Comparison of ENCODE assay signal across 30 cellular contexts in genomic region chrX:78619829-78620228, GRCh38. TPM values are rescaled to one million over a fixed set of nuclear protein-coding genes. Genes with fewer than 3 reads are reported as not detected.
DNase-seq lines count a peak whose midpoint lies in the region; ATAC-seq and TF ChIP-seq lines count a peak whose summit lies in the region.
"Had no signal": no experiment of that assay in that cellular context is flagged by ENCODE, and none has a peak within 500 bp of the region (broad histone marks: within the 10 kb centered on the region; RNA-seq: fewer than 3 reads in every experiment).

No MANE protein-coding gene starts in this region.

- H3K4me3 Mint-ChIP-seq in GM23338 = no peak overlapping the region
- H3K4me3 Mint-ChIP-seq: activated CD4-positive, alpha-beta T cell treated with anti-CD3 and anti-CD28 coated beads, Interleukin-2, amount 10 ng/mL, durations not matched to agents 24 days and 14 days; activated naive CD4-positive, alpha-beta T cell treated with anti-CD3 and anti-CD28 coated beads for 36 hours; central memory CD8-positive, alpha-beta T cell had no signal

- H3K9me2 ChIP-seq in GM23338 (ENCODE audit: insufficient read depth) = no peaks in the 10 kb centered on the region

- ATAC-seq in heart left ventricle = peak in 1 of 4 donors; percentile 51
- ATAC-seq in left colon = peak; percentile 90
- ATAC-seq in GM23338 = no peak
- ATAC-seq: psoas muscle had no signal

- H3K27me3 ChIP-seq in heart left ventricle (no peaks in the 10 kb centered on the region), colonic mucosa (no peaks in the 10 kb centered on the region), transverse colon (no peaks in the 10 kb centered on the region), GM23338 (ENCODE audit: insufficient read depth) (no peaks in the 10 kb centered on the region)
- H3K27me3 ChIP-seq: BE2C had no signal

- no peaks in the 10 kb centered on the region for H3K36me3 Mint-ChIP-seq in GM23338 (ENCODE audit: low read depth)

- DNase-seq in heart left ventricle = peak in 3 of 5 donors; percentile 6 to 42 (median 37)
- no peak for DNase-seq in cardiac septum (ENCODE audit: low spot score)
- DNase-seq in colonic mucosa = peak; percentile 54
- DNase-seq in left colon = peak; percentile 38 to 48
- peak; percentile 41 for DNase-seq in transverse colon
- DNase-seq in GM23338 (ENCODE audit: low spot score) = no peak
- DNase-seq in central memory CD4-positive, alpha-beta T cell = no peak
- no peak for DNase-seq in medulla oblongata (ENCODE audit: extremely low spot score)
- DNase-seq: activated CD4-positive, alpha-beta T cell treated with anti-CD3 and anti-CD28 coated beads, Interleukin-2, amount 10 ng/mL, durations not matched to agents 24 days and 14 days; activated naive CD4-positive, alpha-beta T cell treated with anti-CD3 and anti-CD28 coated beads for 36 hours; activated T-cell treated with anti-CD3 and anti-CD28 coated beads, Interleukin-2, amount 50 U/mL, for 48 hours; BE2C; foreskin melanocyte; GDM1; hypothalamus; mammary epithelial cell; MV-4-11; NCI-H146; NCI-H524; psoas muscle; small intestine; stimulated activated CD4-positive, alpha-beta T cell treated with anti-CD3 and anti-CD28 coated beads, Interleukin-1b, Interleukin-23, amount 100 ng/mL, for 48 hours; substantia nigra had no signal

- H3K4me1 ChIP-seq in heart left ventricle (no peaks in the 10 kb centered on the region), colonic mucosa (no peaks in the 10 kb centered on the region), transverse colon (peaks cover 0 to 4% (median 0%) of the 10 kb centered on the region in 4 donors), GM23338 (ENCODE audit: insufficient read depth) (no peaks in the 10 kb centered on the region)
- H3K4me1 ChIP-seq: BE2C, psoas muscle had no signal

- no peaks in the 10 kb centered on the region for H3K27me3 Mint-ChIP-seq in GM23338 (ENCODE audit: insufficient read depth, low read depth, poor library complexity)
- H3K27me3 Mint-ChIP-seq: activated CD4-positive, alpha-beta T cell treated with anti-CD3 and anti-CD28 coated beads, Interleukin-2, amount 10 ng/mL, durations not matched to agents 24 days and 14 days; central memory CD8-positive, alpha-beta T cell had no signal

- H4K20me1 ChIP-seq in GM23338 (replicated peaks; ENCODE audit: insufficient read depth) = no peaks in the 10 kb centered on the region

- TF ChIP-seq EP300 in transverse colon (IDR thresholded peaks at IDR 0.05; ENCODE audit: low read depth) = no peak

- TF ChIP-seq CTCF in heart left ventricle (IDR thresholded peaks at IDR 0.05) = no peak
- TF ChIP-seq CTCF in colonic mucosa (IDR thresholded peaks at IDR 0.05) = no peak
- TF ChIP-seq CTCF in transverse colon (IDR thresholded peaks at IDR 0.05) = no peak
- TF ChIP-seq CTCF in GM23338 (conservative IDR thresholded peaks at IDR 0.05; ENCODE audit: low read depth in 2 of 2) = no peak

- no peak overlapping the region for H3K9ac ChIP-seq in colonic mucosa (ENCODE audit: low read depth in 2 of 2, low read length in 2 of 2)
- H3K9ac ChIP-seq: KMS-11 had no signal

- no peak overlapping the region for H2AFZ ChIP-seq in GM23338

- no peaks in the 10 kb centered on the region for H3F3A ChIP-seq in GM23338 (replicated peaks; ENCODE audit: low read depth)

- H3K27ac ChIP-seq in heart left ventricle (peak overlapping the region in 1 of 12 donors; percentile 13), colonic mucosa (peak overlapping the region; percentile 11), transverse colon (peak overlapping the region; percentile 42 to 60 (median 46)), GM23338 (ENCODE audit: low read depth) (no peak overlapping the region)
- H3K27ac ChIP-seq: KMS-11, psoas muscle, VCaP had no signal

- 47 to 56% (median 51%) methylated on average over 3 of the region's 3 CpGs for WGBS in heart left ventricle, 4 donors
- WGBS in transverse colon (ENCODE audit: low coverage in 1 of 2), 2 donors = 54% methylated on average over 3 of the region's 3 CpGs; no CpG with 5 or more reads in 1 of the 2 donors

- H3K4me2 ChIP-seq in GM23338 = no peak overlapping the region
- H3K4me2 ChIP-seq: KMS-11 had no signal

- intact Hi-C loops in heart left ventricle (cut with DNase I) (no loop called here), cardiac septum (cut with DNase I) (no loop called here), colonic mucosa (cut with DNase I) (no loop called here), left colon (cut with DNase I, micrococcal nuclease) (no loop called here), transverse colon (cut with DNase I; ENCODE audit: low total_unique reads) (no loop called here)

- H3K4me3 ChIP-seq in heart left ventricle (no peak overlapping the region), colonic mucosa (no peak overlapping the region), transverse colon (no peak overlapping the region), GM23338 (no peak overlapping the region)
- H3K4me3 ChIP-seq: psoas muscle had no signal

- H3K9me3 ChIP-seq in heart left ventricle (peaks cover 0 to 5% (median 0%) of the 10 kb centered on the region in 12 donors), colonic mucosa (no peaks in the 10 kb centered on the region), transverse colon (no peaks in the 10 kb centered on the region)
- H3K9me3 ChIP-seq: BE2C, psoas muscle had no signal

- no peaks in the 10 kb centered on the region for H3K36me3 ChIP-seq in heart left ventricle
- no peaks in the 10 kb centered on the region for H3K36me3 ChIP-seq in colonic mucosa
- no peaks in the 10 kb centered on the region for H3K36me3 ChIP-seq in transverse colon
- H3K36me3 ChIP-seq in GM23338 (ENCODE audit: insufficient read depth) = no peaks in the 10 kb centered on the region
- H3K36me3 ChIP-seq: BE2C had no signal

- no peaks in the 10 kb centered on the region for H3K9me3 Mint-ChIP-seq in GM23338
- H3K9me3 Mint-ChIP-seq: activated naive CD4-positive, alpha-beta T cell treated with anti-CD3 and anti-CD28 coated beads for 36 hours; central memory CD8-positive, alpha-beta T cell had no signal

- H3K79me2 ChIP-seq in GM23338 (replicated peaks; ENCODE audit: insufficient read depth) = no peaks in the 10 kb centered on the region

- H3K27ac Mint-ChIP-seq in GM23338 = no peak overlapping the region
- H3K27ac Mint-ChIP-seq: activated CD4-positive, alpha-beta T cell treated with anti-CD3 and anti-CD28 coated beads, Interleukin-2, amount 10 ng/mL, durations not matched to agents 24 days and 14 days; activated naive CD4-positive, alpha-beta T cell treated with anti-CD3 and anti-CD28 coated beads for 36 hours had no signal

- in situ Hi-C loops in transverse colon (cut with MboI; ENCODE audit: low pct_ligation_motif_present in 1 of 4, low pct_unique_long_range_greater_than_20kb in 1 of 4, low sequenced_read_pairs in 3 of 4) = no loop called here

- TF ChIP-seq POLR2A in heart left ventricle (IDR thresholded peaks at IDR 0.05) (no peak), transverse colon (IDR thresholded peaks at IDR 0.05) (no peak)

- no peaks in the 10 kb centered on the region for H3K4me1 Mint-ChIP-seq in GM23338
- H3K4me1 Mint-ChIP-seq: activated CD4-positive, alpha-beta T cell treated with anti-CD3 and anti-CD28 coated beads, Interleukin-2, amount 10 ng/mL, durations not matched to agents 24 days and 14 days; central memory CD8-positive, alpha-beta T cell had no signal

TF ChIP-seq in GM23338, 12 proteins besides CTCF, POLR2A, EP300 and RAD21 (continues in another document):
- TF ChIP-seq STAT1 (IDR thresholded peaks at IDR 0.05; ENCODE audit: unreplicated experiment) (no peak), ZNF331 (CRISPR knock-in tag; IDR thresholded peaks at IDR 0.05; ENCODE audit: low read depth) (no peak), EZH2 (IDR thresholded peaks at IDR 0.05; ENCODE audit: low read depth, unreplicated experiment) (no peak), ETS1 (IDR thresholded peaks at IDR 0.05) (no peak), CREB1 (CRISPR knock-in tag; IDR thresholded peaks at IDR 0.05; ENCODE audit: low read depth) (no peak), EZH2phosphoT487 (IDR thresholded peaks at IDR 0.05; ENCODE audit: unreplicated experiment) (no peak), ZNF114 (CRISPR knock-in tag; IDR thresholded peaks at IDR 0.05) (no peak), POLR2AphosphoS5 (IDR thresholded peaks at IDR 0.05; ENCODE audit: low read depth) (no peak), NANOG (IDR thresholded peaks at IDR 0.05; ENCODE audit: borderline replicate concordance) (no peak)

RNA-seq across cellular contexts. Expression of gene RTL3, which starts 39.3 kb away (rescaled TPM):
- total RNA-seq in heart left ventricle = under 1 TPM in 7 of 9 donors, not detected in 2; 0.09 to 0.63 (median 0.29) TPM
- not detected for polyA plus RNA-seq in heart left ventricle
- total RNA-seq in cardiac septum = 0.24 TPM
- total RNA-seq in colonic mucosa = not detected
- total RNA-seq in left colon = under 1 TPM in 1 of 2 donors, not detected in 1; 0.08 TPM
- total RNA-seq in transverse colon = 1 to 10 TPM in 1 of 4 donors, under 1 TPM in 1, not detected in 2; 0.14 to 1.1 TPM
- not detected in 2 replicates for total RNA-seq in GM23338 (2014; rRNA removed; shearing (Covaris generic))
- not detected in 2 replicates for polyA plus RNA-seq in GM23338 (2016; fragmentation: Nextera tagmentation; extraction: Ambion mirVana)
- total RNA-seq: A172; activated CD4-positive, alpha-beta T cell treated with anti-CD3 and anti-CD28 coated beads, Interleukin-2, amount 10 ng/mL, durations not matched to agents 24 days and 14 days; activated naive CD4-positive, alpha-beta T cell treated with anti-CD3 and anti-CD28 coated beads for 36 hours; H1; mammary epithelial cell; SK-MEL-5; ureter had no signal
- polyA plus RNA-seq: H1, mammary epithelial cell had no signal

Comparison
In these comparisons a context has a peak if more than half of its experiments do, and no peak if none do; other contexts are left out.
1. DNase-seq: peak in heart left ventricle (3 of 5), colonic mucosa (single experiment), left colon (2 of 2) and transverse colon (single experiment); none in cardiac septum (single experiment), GM23338 (single experiment), central memory CD4-positive, alpha-beta T cell (single experiment) and medulla oblongata (single experiment).